In the genomic region with DNA sequence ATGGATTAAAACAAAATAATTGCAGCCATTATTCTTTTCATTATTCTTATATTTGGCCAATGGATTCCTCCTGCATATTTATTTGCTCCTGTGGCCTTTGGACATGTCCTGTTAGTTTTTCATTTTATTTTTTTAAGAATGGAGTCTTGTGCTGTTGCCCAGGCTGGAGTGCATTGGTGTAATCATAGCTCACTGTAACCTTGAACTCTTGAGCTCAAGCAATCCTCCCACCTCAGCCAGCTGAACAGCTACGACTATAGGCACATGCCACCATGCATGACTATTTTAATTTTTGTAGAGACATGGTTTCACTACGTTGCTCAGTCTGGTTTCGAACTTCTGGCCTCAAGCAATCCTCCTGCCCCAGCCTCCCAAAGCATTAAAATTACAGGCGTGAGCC, we compare ENCODE assay signal across 36 cellular contexts. TPM values are rescaled to one million over a fixed set of nuclear protein-coding genes. Genes with fewer than 3 reads are reported as not detected.
DNase-seq lines count a peak whose midpoint lies in the region; ATAC-seq, FAIRE-seq and TF ChIP-seq lines count a peak whose summit lies in the region.
"Had no signal": no experiment of that assay in that cellular context is flagged by ENCODE, and none has a peak within 500 bp of the region (broad histone marks: within the 10 kb centered on the region; RNA-seq: fewer than 3 reads in every experiment).

No MANE protein-coding gene starts in this region.

- in situ Hi-C loops in HepG2 (cut with HindIII; ENCODE audit: extremely low pct_ligation_motif_present, low pct_unique_long_range_greater_than_20kb), result no loop called here

- H4K20me1 ChIP-seq in HepG2 (ENCODE audit: insufficient read depth, low read length), result no peaks in the 10 kb centered on the region
- H4K20me1 ChIP-seq: BLaER1; BLaER1 treated with 17β-estradiol and CSF1 and Interleukin-3, amounts not matched to agents 10 nM and 100 nM had no signal

- BruUV-seq in HepG2 (replicated peaks; lab: Mats Ljungman, UMichigan), result no TSS peak

- CTCF ChIA-PET in HepG2 (lab: Yijun Ruan, JAX; ENCODE audit: low intra/inter-chr PET ratio, low total read pairs), result no interaction called here

- 20% methylated on average over 4 of the region's 4 CpGs for WGBS in HepG2 (ENCODE audit: low lambda C conversion rate)
- 69 to 76% (median 71%) methylated on average over 4 of the region's 4 CpGs for WGBS in ovary, 3 donors

- peak; percentile 63 for FAIRE-seq in HepG2 (lab: Jason Lieb, UNC)
- FAIRE-seq in urothelium cell line (lab: Jason Lieb, UNC), result peak; percentile 23
- no peak for FAIRE-seq in kidney (lab: Jason Lieb, UNC)
- FAIRE-seq: A204.1, A549, D721Med had no signal

- intact Hi-C loops in HepG2 (cut with micrococcal nuclease; ENCODE audit: unreplicated experiment) (no loop called here), kidney (cut with DNase I) (no loop called here), ovary (cut with DNase I) (no loop called here)

- TF ChIP-seq POLR2A in HepG2 (IDR thresholded peaks at IDR 0.05; ENCODE audit: insufficient read depth in 1 of 2, low read depth in 2 of 2, low read length in 2 of 2) (no peak), ovary (IDR thresholded peaks at IDR 0.05) (no peak)

- H3K9me3 ChIP-seq in HepG2 (ENCODE audit: low read length) (no peaks in the 10 kb centered on the region), kidney (ENCODE audit: control insufficient read depth in 1 of 2, low read length in 2 of 2) (no peaks in the 10 kb centered on the region), ovary (no peaks in the 10 kb centered on the region)
- H3K9me3 ChIP-seq: A549, BE2C, BLaER1, Caco-2 had no signal

- no peak overlapping the region for H3K27ac ChIP-seq in HepG2 (ENCODE audit: extremely low read length, insufficient read depth, low read length)
- H3K27ac ChIP-seq in kidney (ENCODE audit: low read depth in 2 of 2, low read length in 2 of 2), result no peak overlapping the region
- H3K27ac ChIP-seq in ovary, result no peak overlapping the region
- H3K27ac ChIP-seq: 22Rv1; A549; BLaER1; BLaER1 treated with 17β-estradiol and CSF1 and Interleukin-3, amounts not matched to agents 10 nM and 100 nM; C4-2B had no signal

- H2AFZ ChIP-seq in HepG2 (ENCODE audit: low read length), result no peak overlapping the region

- H3K4me3 ChIP-seq in HepG2 (replicated peaks in 1 of 3; ENCODE audit: insufficient read depth in 1 of 3, low read depth in 2 of 3, low read length in 3 of 3) (no peak overlapping the region), kidney (ENCODE audit: low read length in 2 of 2) (no peak overlapping the region), ovary (no peak overlapping the region)
- H3K4me3 ChIP-seq: A549; BLaER1; BLaER1 treated with 17β-estradiol and CSF1 and Interleukin-3, amounts not matched to agents 10 nM and 100 nM had no signal

- no peak overlapping the region for H3K9ac ChIP-seq in HepG2 (ENCODE audit: insufficient read depth, low read depth, low read length)
- no peak overlapping the region for H3K9ac ChIP-seq in kidney (ENCODE audit: low read length in 2 of 2)
- H3K9ac ChIP-seq: BLaER1; BLaER1 treated with 17β-estradiol and CSF1 and Interleukin-3, amounts not matched to agents 10 nM and 100 nM had no signal

- ATAC-seq in HepG2, result peak; percentile 86
- ATAC-seq: A549; CD8-positive, alpha-beta T cell had no signal

- TF ChIP-seq EP300 in HepG2 (IDR thresholded peaks at IDR 0.05; ENCODE audit: low read depth in 2 of 2, low read length in 2 of 2), result no peak
- no peak for TF ChIP-seq EP300 in HepG2 (CRISPR knock-in tag; IDR thresholded peaks at IDR 0.05; ENCODE audit: borderline replicate concordance)
- no peak for TF ChIP-seq EP300 in ovary (IDR thresholded peaks at IDR 0.05)

- H3K4me2 ChIP-seq in HepG2 (ENCODE audit: low read depth, low read length), result no peak overlapping the region
- H3K4me2 ChIP-seq: A549; BLaER1; BLaER1 treated with 17β-estradiol and CSF1 and Interleukin-3, amounts not matched to agents 10 nM and 100 nM had no signal

- DNase-seq in HepG2 (ENCODE audit: low spot score) (peak; percentile 44), urothelium cell line (ENCODE audit: low spot score) (no peak), kidney (no peak), ovary (no peak)
- DNase-seq: 8988T; ACHN; BE2C; C1 segment of cervical spinal cord; Caco-2; Calu3; CD4-positive, alpha-beta memory T cell; CD4-positive, alpha-beta T cell; CD4-positive, CD25-positive, alpha-beta regulatory T cell; CD8-positive, alpha-beta memory T cell; CD8-positive, alpha-beta T cell; COR-L47; DMS 273 treated with DMSO at 0.1 percent for 48 hours; DMS153; DMS53; DMS79; DMS79 treated with DMSO at 0.1 percent for 48 hours; DND-41; EL had no signal

- TF ChIP-seq RAD21 in HepG2 (CRISPR knock-in tag; IDR thresholded peaks at IDR 0.05), result no peak

- no peaks in the 10 kb centered on the region for H3K79me2 ChIP-seq in HepG2 (ENCODE audit: insufficient read depth, low read length)

- POLR2A ChIA-PET in HepG2 (lab: Yijun Ruan, JAX), result no interaction called here

- H3K36me3 ChIP-seq in HepG2 (replicated peaks in 1 of 2; ENCODE audit: control insufficient read depth in 1 of 2, insufficient read depth in 2 of 2, low read length in 2 of 2), result no peaks in the 10 kb centered on the region
- H3K36me3 ChIP-seq in kidney (ENCODE audit: control insufficient read depth in 1 of 2, insufficient read depth in 2 of 2, low read length in 2 of 2), result no peaks in the 10 kb centered on the region
- H3K36me3 ChIP-seq in ovary, result no peaks in the 10 kb centered on the region
- H3K36me3 ChIP-seq: BE2C; BLaER1; BLaER1 treated with 17β-estradiol and CSF1 and Interleukin-3, amounts not matched to agents 10 nM and 100 nM had no signal

- TF ChIP-seq CTCF in HepG2 (CRISPR knock-in tag; IDR thresholded peaks at IDR 0.05), result no peak
- no peak for TF ChIP-seq CTCF in kidney (IDR thresholded peaks at IDR 0.05; ENCODE audit: borderline replicate concordance, extremely low read depth, insufficient read depth)
- TF ChIP-seq CTCF in ovary (IDR thresholded peaks at IDR 0.05), result no peak

- H3K27me3 ChIP-seq in HepG2 (ENCODE audit: control insufficient read depth in 1 of 2, insufficient read depth in 2 of 2, low read length in 2 of 2) (no peaks in the 10 kb centered on the region), ovary (no peaks in the 10 kb centered on the region)
- H3K27me3 ChIP-seq: BE2C, BLaER1 had no signal

- H3K4me1 ChIP-seq in HepG2 (ENCODE audit: insufficient read depth, low read length) (peaks cover 14% of the 10 kb centered on the region), kidney (ENCODE audit: control insufficient read depth in 1 of 2, insufficient read depth in 1 of 2, low read depth in 1 of 2, low read length in 2 of 2) (no peaks in the 10 kb centered on the region), ovary (ENCODE audit: insufficient read depth) (no peaks in the 10 kb centered on the region)
- H3K4me1 ChIP-seq: A549, BE2C, BLaER1, Caco-2 had no signal

RNA-seq across cellular contexts. Expression of gene SRI, which starts 42.7 kb away (rescaled TPM):
- 0.33 TPM in 1 of 2 replicates, not detected in the other for total RNA-seq in HepG2 (2016; rRNA removed; fragmentation: Illumina TruSeq; extraction: Trizol)
- not detected in 2 replicates for total RNA-seq in HepG2 (2016; cell fraction: cytosol; rRNA removed; fragmentation: Illumina TruSeq; extraction: Trizol; ENCODE audit: low read depth)
- total RNA-seq in HepG2 (2016; cell fraction: insoluble cytoplasmic fraction; rRNA removed; fragmentation: Illumina TruSeq; extraction: Trizol), result 0.51 TPM in 1 of 2 replicates, not detected in the other
- not detected in 2 replicates for total RNA-seq in HepG2 (2016; cell fraction: membrane; rRNA removed; fragmentation: Illumina TruSeq; extraction: Trizol)
- not detected in 2 replicates for total RNA-seq in HepG2 (2016; cell fraction: nucleus; rRNA removed; fragmentation: Illumina TruSeq; extraction: Trizol)
- 0.37 TPM in 1 of 2 replicates, not detected in the other for polyA plus RNA-seq in HepG2 (2011; rRNA removed)
- 0.13 and 0.21 TPM in 2 replicates for polyA plus RNA-seq in HepG2 (2011; cell fraction: cytosol; rRNA removed)
- 0.43 TPM in 1 of 2 replicates, not detected in the other for polyA plus RNA-seq in HepG2 (2011; cell fraction: nucleus; rRNA removed)
- polyA plus RNA-seq in HepG2 (2012), result not detected in 2 replicates
- not detected in 2 replicates for polyA plus RNA-seq in HepG2 (2016; cell fraction: cytosol; fragmentation: Illumina TruSeq; extraction: Trizol; ENCODE audit: low read depth)
- 0.29 TPM in 1 of 2 replicates, not detected in the other for polyA plus RNA-seq in HepG2 (2016; cell fraction: insoluble cytoplasmic fraction; fragmentation: Illumina TruSeq; extraction: Trizol; ENCODE audit: low read depth)
- polyA plus RNA-seq in HepG2 (2016; cell fraction: membrane; fragmentation: Illumina TruSeq; extraction: Trizol; ENCODE audit: low read depth), result not detected in 2 replicates
- polyA plus RNA-seq in HepG2 (2016; cell fraction: nucleus; fragmentation: Illumina TruSeq; extraction: Trizol; ENCODE audit: insufficient read depth, low read depth), result not detected in 2 replicates
- 30.8 TPM in 1 of 2 replicates, not detected in the other for polyA minus RNA-seq in HepG2 (2011; rRNA and poly(A)+ RNA removed; ENCODE audit: low replicate concordance)
- polyA minus RNA-seq in HepG2 (2011; cell fraction: cytosol; rRNA and poly(A)+ RNA removed), result not detected in 2 replicates
- polyA minus RNA-seq in HepG2 (2011; cell fraction: nucleus; rRNA and poly(A)+ RNA removed), result not detected in 2 replicates
- 141 TPM for total RNA-seq in kidney
- 148 TPM for polyA plus RNA-seq in kidney (ENCODE audit: insufficient read depth, low read depth, low replicate concordance)
- total RNA-seq in ovary, result 100 to 1,000 TPM in 2 of 7 donors, 10 to 100 TPM in 5; 45.4 to 104 (median 82.4) TPM
- 100 to 1,000 TPM in 1 of 2 donors, 10 to 100 TPM in 1; 65.8 to 151 TPM for polyA plus RNA-seq in ovary

RNA-seq across cellular contexts. Expression of gene STEAP4, which starts 44.1 kb away (rescaled TPM):
- total RNA-seq in HepG2 (2016; rRNA removed; fragmentation: Illumina TruSeq; extraction: Trizol), result not detected in 2 replicates
- total RNA-seq in HepG2 (2016; cell fraction: cytosol; rRNA removed; fragmentation: Illumina TruSeq; extraction: Trizol; ENCODE audit: low read depth), result not detected in 2 replicates
- not detected in 2 replicates for total RNA-seq in HepG2 (2016; cell fraction: insoluble cytoplasmic fraction; rRNA removed; fragmentation: Illumina TruSeq; extraction: Trizol)
- not detected in 2 replicates for total RNA-seq in HepG2 (2016; cell fraction: membrane; rRNA removed; fragmentation: Illumina TruSeq; extraction: Trizol)
- not detected in 2 replicates for total RNA-seq in HepG2 (2016; cell fraction: nucleus; rRNA removed; fragmentation: Illumina TruSeq; extraction: Trizol)
- not detected in 2 replicates for polyA plus RNA-seq in HepG2 (2011; rRNA removed)
- polyA plus RNA-seq in HepG2 (2011; cell fraction: cytosol; rRNA removed), result not detected in 2 replicates
- polyA plus RNA-seq in HepG2 (2011; cell fraction: nucleus; rRNA removed), result not detected in 2 replicates
- polyA plus RNA-seq in HepG2 (2012), result not detected in 2 replicates
- not detected in 2 replicates for polyA plus RNA-seq in HepG2 (2016; cell fraction: cytosol; fragmentation: Illumina TruSeq; extraction: Trizol; ENCODE audit: low read depth)
- polyA plus RNA-seq in HepG2 (2016; cell fraction: insoluble cytoplasmic fraction; fragmentation: Illumina TruSeq; extraction: Trizol; ENCODE audit: low read depth), result not detected in 2 replicates
- polyA plus RNA-seq in HepG2 (2016; cell fraction: membrane; fragmentation: Illumina TruSeq; extraction: Trizol; ENCODE audit: low read depth), result not detected in 2 replicates
- polyA plus RNA-seq in HepG2 (2016; cell fraction: nucleus; fragmentation: Illumina TruSeq; extraction: Trizol; ENCODE audit: insufficient read depth, low read depth), result not detected in 2 replicates
- polyA minus RNA-seq in HepG2 (2011; rRNA and poly(A)+ RNA removed; ENCODE audit: low replicate concordance), result 19.2 TPM in 1 of 2 replicates, not detected in the other
- polyA minus RNA-seq in HepG2 (2011; cell fraction: cytosol; rRNA and poly(A)+ RNA removed), result not detected in 2 replicates
- polyA minus RNA-seq in HepG2 (2011; cell fraction: nucleus; rRNA and poly(A)+ RNA removed), result not detected in 2 replicates
- total RNA-seq in kidney, result 80.2 TPM
- 3.4 TPM for polyA plus RNA-seq in kidney (ENCODE audit: insufficient read depth, low read depth, low replicate concordance)
- 10 to 100 TPM in 2 of 7 donors, 1 to 10 TPM in 5; 1.4 to 76.0 (median 8.1) TPM for total RNA-seq in ovary
- polyA plus RNA-seq in ovary, result 10 to 100 TPM in 1 of 2 donors, 1 to 10 TPM in 1; 3.1 to 36.9 TPM
- total RNA-seq: A172; A673; B cell; Caco-2; CD4-positive, alpha-beta memory T cell; CD4-positive, alpha-beta T cell; CD4-positive, CD25-positive, alpha-beta regulatory T cell; CD8-positive, alpha-beta memory T cell; CD8-positive, alpha-beta T cell; Daoy had no signal
- polyA plus RNA-seq: A549; AG04450; BJ; CD4-positive, alpha-beta memory T cell; CD4-positive, CD25-positive, alpha-beta regulatory T cell; CD8-positive, alpha-beta memory T cell had no signal

Comparison
In these comparisons a context has a peak if more than half of its experiments do, and no peak if none do; other contexts are left out.
1. RNA of gene SRI, which starts 42.7 kb away (total RNA-seq): 141 TPM in kidney (single experiment) and 45.4 to 104 TPM in ovary; 0.33 to 0.51 TPM in HepG2; every median in the first group is over 10 times any median in the second.